In genomic region chr6:69917834-69918233, GRCh38 we compare ENCODE assay signal across 10 cellular contexts. TPM values are rescaled to one million over a fixed set of nuclear protein-coding genes. Genes with fewer than 3 reads are reported as not detected.
DNase-seq lines count a peak whose midpoint lies in the region; ATAC-seq and TF ChIP-seq lines count a peak whose summit lies in the region.
"Had no signal": no experiment of that assay in that cellular context is flagged by ENCODE, and none has a peak within 500 bp of the region (broad histone marks: within the 10 kb centered on the region; RNA-seq: fewer than 3 reads in every experiment).

No MANE protein-coding gene starts in this region.

- H3K27me3 ChIP-seq in Karpas-422 (ENCODE audit: low read length) (no peaks in the 10 kb centered on the region), left lung (no peaks in the 10 kb centered on the region)

- no peak overlapping the region for H3K9ac ChIP-seq in Karpas-422 (ENCODE audit: low read length)

- H3K4me3 ChIP-seq in Karpas-422 (ENCODE audit: low read length) (no peak overlapping the region), fibroblast of the aortic adventitia (ENCODE audit: low read depth, low read length) (no peak overlapping the region), left lung (no peak overlapping the region)
- H3K4me3 ChIP-seq: lung had no signal

- H3K36me3 ChIP-seq in Karpas-422 (ENCODE audit: insufficient read depth, low read length) (no peaks in the 10 kb centered on the region), left lung (no peaks in the 10 kb centered on the region)

- intact Hi-C loops in left lung (cut with DNase I), result no loop called here

- H3K79me2 ChIP-seq in Karpas-422 (ENCODE audit: low read length), result no peaks in the 10 kb centered on the region

- no peak overlapping the region for H2AFZ ChIP-seq in Karpas-422 (ENCODE audit: low read length)

- H3K4me2 ChIP-seq in Karpas-422 (ENCODE audit: low read depth, low read length, poor library complexity, severe bottlenecking), result no peak overlapping the region

- H3K9me2 ChIP-seq in Karpas-422 (replicated peaks; ENCODE audit: insufficient read depth, low read length), result no peaks in the 10 kb centered on the region; the same call in 1 of the 2 replicates

- H3K9me3 ChIP-seq in Karpas-422 (ENCODE audit: low read length) (no peaks in the 10 kb centered on the region), left lung (no peaks in the 10 kb centered on the region)

- peak; percentile 53 for ATAC-seq in GM21381 (IDR thresholded peaks at IDR 0.05; ENCODE audit: unreplicated experiment)
- ATAC-seq in HG02970 (IDR thresholded peaks at IDR 0.05; ENCODE audit: low FRiP score, unreplicated experiment), result no peak
- ATAC-seq in left lung, result no peak
- no peak for ATAC-seq in GM21515 (IDR thresholded peaks at IDR 0.05; ENCODE audit: unreplicated experiment)

- peak; percentile 14 for DNase-seq in AG20443 (ENCODE audit: low spot score)
- DNase-seq in Karpas-422, result peak; percentile 43
- peak; percentile 43 for DNase-seq in fibroblast of the aortic adventitia (ENCODE audit: low read depth)
- no peak for DNase-seq in NCI-H1930 (lab: John Stamatoyannopoulos, UW)
- no peak for DNase-seq in left lung

- H3K4me1 ChIP-seq in Karpas-422 (ENCODE audit: low read length), result no peaks in the 10 kb centered on the region
- H3K4me1 ChIP-seq in left lung, result peaks cover 0 to 3% of the 10 kb centered on the region in 2 donors

- H3K27ac ChIP-seq in Karpas-422 (ENCODE audit: low read length) (no peak overlapping the region), left lung (no peak overlapping the region)
- H3K27ac ChIP-seq: VCaP had no signal

- TF ChIP-seq CTCF in fibroblast of the aortic adventitia (IDR thresholded peaks at IDR 0.05; ENCODE audit: insufficient read depth, low read length) (no peak), left lung (IDR thresholded peaks at IDR 0.05) (no peak)

- no peaks in the 10 kb centered on the region for H4K20me1 ChIP-seq in Karpas-422 (ENCODE audit: insufficient read depth, low read depth, low read length)

RNA-seq across cellular contexts. Expression of gene COL19A1, which starts 51.5 kb away (rescaled TPM):
- not detected in 2 replicates for total RNA-seq in Karpas-422 (2014; rRNA removed; shearing (Covaris generic); ENCODE audit: low replicate concordance)
- under 0.01 and 0.09 TPM in 2 replicates for total RNA-seq in fibroblast of the aortic adventitia (ENCODE audit: low replicate concordance)
- total RNA-seq in left lung, result under 1 TPM; 0.10 to 0.17 TPM

Comparison
In these comparisons a context has a peak if more than half of its experiments do, and no peak if none do; other contexts are left out.
1. DNase-seq: peak in AG20443 (single experiment), Karpas-422 (single experiment) and fibroblast of the aortic adventitia (single experiment); none in NCI-H1930 (0 of 2) and left lung (0 of 2).